ENCODE assay signal across 9 cellular contexts in the genomic region with DNA sequence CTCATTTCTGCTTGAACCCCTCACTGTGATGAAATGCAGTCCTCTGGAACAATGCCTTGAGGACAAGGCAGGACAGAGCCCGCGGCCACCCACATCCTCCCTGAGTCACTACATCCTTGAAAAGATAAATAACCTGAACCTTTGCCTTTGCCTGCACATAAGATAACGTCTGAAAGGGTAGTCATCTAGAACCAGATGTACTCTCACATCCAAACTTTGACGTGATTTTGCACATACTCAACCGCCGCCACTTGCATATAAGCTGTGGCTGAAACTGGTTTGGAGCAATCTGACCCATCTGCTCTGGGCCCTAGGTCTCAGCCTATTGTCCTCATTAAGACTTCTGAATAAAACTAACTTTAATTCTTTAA.
DNase-seq lines count a peak whose midpoint lies in the region; ATAC-seq and TF ChIP-seq lines count a peak whose summit lies in the region.
"Had no signal": no experiment of that assay in that cellular context is flagged by ENCODE, and none has a peak within 500 bp of the region (broad histone marks: within the 10 kb centered on the region; RNA-seq: fewer than 3 reads in every experiment).

No MANE protein-coding gene starts in this region.

- CTCF ChIA-PET in mammary epithelial cell (lab: Charles Lee; ENCODE audit: low non-redundant PET), result no interaction called here

- TF ChIP-seq CTCF in mammary epithelial cell (conservative IDR thresholded peaks at IDR 0.05 in 1 of 2, IDR thresholded peaks at IDR 0.05 in 1 of 2; ENCODE audit: extremely low read depth in 1 of 2, insufficient read depth in 1 of 2, low read depth in 1 of 2, low read length in 2 of 2) (no peak), GM20000 (IDR thresholded peaks at IDR 0.05; ENCODE audit: extremely low read depth, missing control alignments) (no peak), hepatocyte (IDR thresholded peaks at IDR 0.05; ENCODE audit: poor library complexity) (no peak)

- peaks cover 28% of the 10 kb centered on the region for H3K4me1 ChIP-seq in mammary epithelial cell (ENCODE audit: insufficient read depth, low read length)
- H3K4me1 ChIP-seq in hepatocyte (ENCODE audit: insufficient read depth), result no peaks in the 10 kb centered on the region

- BruUV-seq in mammary epithelial cell (replicated peaks; lab: Mats Ljungman, UMichigan), result no TSS peak

- dilution Hi-C loops in mammary epithelial cell (cut with HindIII; ENCODE audit: low sequenced_read_pairs), result no loop called here

- H3K9me3 ChIP-seq in mammary epithelial cell (replicated peaks; ENCODE audit: insufficient read depth, low read length) (no peaks in the 10 kb centered on the region), hepatocyte (ENCODE audit: low read depth) (no peaks in the 10 kb centered on the region)

- ATAC-seq in GM18867 (IDR thresholded peaks at IDR 0.05; ENCODE audit: unreplicated experiment), result peak; percentile 75

- no peaks in the 10 kb centered on the region for H3K36me3 ChIP-seq in mammary epithelial cell (ENCODE audit: insufficient read depth, low read length)
- no peaks in the 10 kb centered on the region for H3K36me3 ChIP-seq in hepatocyte (replicated peaks; ENCODE audit: insufficient read depth, low read depth)

- peak overlapping the region; percentile 71 for H2AFZ ChIP-seq in mammary epithelial cell (ENCODE audit: low read depth, low read length)
- H2AFZ ChIP-seq in hepatocyte, result no peak overlapping the region

- 0% methylated on average over 4 of the region's 6 CpGs for WGBS in mammary epithelial cell (ENCODE audit: low coverage, missing lambda C conversion rate)
- WGBS in hepatocyte (ENCODE audit: low lambda C conversion rate, missing lambda C conversion rate), result 26% methylated on average over 6 of the region's 6 CpGs

- H3K27ac ChIP-seq in mammary epithelial cell (ENCODE audit: insufficient read depth, low read depth, low read length), result peak overlapping the region; percentile 78
- no peak overlapping the region for H3K27ac ChIP-seq in hepatocyte

- H3K9ac ChIP-seq in mammary epithelial cell (ENCODE audit: insufficient read depth, low read length), result no peak overlapping the region

- DNase-seq in A172 (ENCODE audit: low spot score), result peak; percentile 91
- DNase-seq in HT1080 (ENCODE audit: low read depth), result peak; percentile 94
- peak; percentile 93 for DNase-seq in mammary epithelial cell
- no peak for DNase-seq in GM20000 (ENCODE audit: low spot score)
- DNase-seq in posterior vena cava (ENCODE audit: low spot score), result no peak
- no peak for DNase-seq in amygdala (lab: John Stamatoyannopoulos, UW)
- no peak for DNase-seq in hepatocyte (ENCODE audit: low spot score)
- DNase-seq: activated CD4-positive, CD25-positive, alpha-beta regulatory T cell had no signal

- H3K4me2 ChIP-seq in mammary epithelial cell (ENCODE audit: insufficient read depth, low read depth, low read length), result peak overlapping the region; percentile 44
- no peak overlapping the region for H3K4me2 ChIP-seq in hepatocyte

- H3K27me3 ChIP-seq in mammary epithelial cell (ENCODE audit: insufficient read depth, low read length) (no peaks in the 10 kb centered on the region), hepatocyte (no peaks in the 10 kb centered on the region)

- H3K79me2 ChIP-seq in mammary epithelial cell (ENCODE audit: insufficient read depth, low read length) (no peaks in the 10 kb centered on the region), hepatocyte (no peaks in the 10 kb centered on the region)

- in situ Hi-C loops in mammary epithelial cell (cut with MboI; ENCODE audit: low sequenced_read_pairs in 2 of 2), result no loop called here

- intact Hi-C loops in mammary epithelial cell (cut with micrococcal nuclease), result loop anchor here (5.0 to 10.0 kb wide), 2 partner anchors 132 to 571 kb away; a partner anchor contains a TSS
- intact Hi-C loops in posterior vena cava (cut with DNase I), result no loop called here

- H4K20me1 ChIP-seq in mammary epithelial cell (ENCODE audit: insufficient read depth, low read length) (no peaks in the 10 kb centered on the region), hepatocyte (ENCODE audit: insufficient read depth, poor library complexity, severe bottlenecking) (no peaks in the 10 kb centered on the region)

- H3K4me3 ChIP-seq in mammary epithelial cell (replicated peaks in 1 of 3; ENCODE audit: insufficient read depth in 1 of 3, low read depth in 2 of 3, low read length in 3 of 3) (no peak overlapping the region), hepatocyte (no peak overlapping the region)

- H3K9me2 ChIP-seq in hepatocyte (replicated peaks; ENCODE audit: insufficient read depth), result no peaks in the 10 kb centered on the region

Comparison
In these comparisons a context has a peak if more than half of its experiments do, and no peak if none do; other contexts are left out.
1. DNase-seq: peak in A172 (single experiment), HT1080 (single experiment) and mammary epithelial cell (single experiment); none in GM20000 (single experiment), posterior vena cava (single experiment), amygdala (0 of 56) and hepatocyte (single experiment).